19 cellular contexts compared by ENCODE assay signal in genomic region chr5:149685494-149685893, GRCh38. TPM values are rescaled to one million over a fixed set of nuclear protein-coding genes. Genes with fewer than 3 reads are reported as not detected.
DNase-seq lines count a peak whose midpoint lies in the region; ATAC-seq and TF ChIP-seq lines count a peak whose summit lies in the region.
"Had no signal": no experiment of that assay in that cellular context is flagged by ENCODE, and none has a peak within 500 bp of the region (broad histone marks: within the 10 kb centered on the region; RNA-seq: fewer than 3 reads in every experiment).

No MANE protein-coding gene starts in this region.

- peak overlapping the region in 7 of 11 experiments; percentile 15 to 94 (median 85); a peak in 12 of 22 replicates for H3K4me2 ChIP-seq in BLaER1 treated with 17β-estradiol and CSF1 and Interleukin-3, amounts not matched to agents 10 nM and 100 nM
- H3K4me2 ChIP-seq in PC-9, result no peak overlapping the region
- H3K4me2 ChIP-seq: BLaER1, GM23338 had no signal

- no peaks in the 10 kb centered on the region for H3K27me3 Mint-ChIP-seq in dendritic cell treated with granulocyte-macrophage colony-stimulating factor and Interleukin-4, amounts not matched to agents 40 ng/mL and 50 ng/mL, for 4 days

- no peak overlapping the region for H3K4me3 Mint-ChIP-seq in dendritic cell treated with granulocyte-macrophage colony-stimulating factor and Interleukin-4, amounts not matched to agents 40 ng/mL and 50 ng/mL, for 4 days
- H3K4me3 Mint-ChIP-seq: B cell; CD14-positive monocyte; CD4-positive, alpha-beta T cell; CD8-positive, alpha-beta memory T cell; GM23338; H9 had no signal

- H3K9me2 ChIP-seq in PC-9 (ENCODE audit: insufficient read depth), result no peaks in the 10 kb centered on the region

- TF ChIP-seq CTCF in heart right ventricle (IDR thresholded peaks at IDR 0.05) (no peak), PC-9 (conservative IDR thresholded peaks at IDR 0.05) (no peak)

- no TSS peak for BruUV-seq in PC-9 (replicated peaks; lab: Mats Ljungman, UMichigan)

- no peak for DNase-seq in heart right ventricle
- no peak for DNase-seq in left cardiac atrium
- DNase-seq in PC-9, result no peak
- no peak for DNase-seq in NCI-H2196 (lab: John Stamatoyannopoulos, UW; ENCODE audit: unreplicated experiment)
- DNase-seq: Calu3; CD4-positive, alpha-beta T cell; CD8-positive, alpha-beta memory T cell; COR-L47; DMS53; DMS79 treated with DMSO at 0.1 percent for 48 hours; GF-D8; H9 had no signal

- H4K20me1 ChIP-seq in BLaER1 treated with 17β-estradiol and CSF1 and Interleukin-3, amounts not matched to agents 10 nM and 100 nM, result no peaks in the 10 kb centered on the region
- H4K20me1 ChIP-seq in PC-9 (ENCODE audit: insufficient read depth), result no peaks in the 10 kb centered on the region
- H4K20me1 ChIP-seq: BLaER1 had no signal

- no peak overlapping the region for H2AFZ ChIP-seq in PC-9
- H2AFZ ChIP-seq: GM23338 had no signal

- H3K9me3 ChIP-seq in heart right ventricle (no peaks in the 10 kb centered on the region), PC-9 (ENCODE audit: insufficient read depth, low read depth) (no peaks in the 10 kb centered on the region)
- peaks cover 0 to 5% (median 0%) of the 10 kb centered on the region in 11 experiments; a peak in 1 of 22 replicates for H3K9me3 ChIP-seq in BLaER1 treated with 17β-estradiol and CSF1 and Interleukin-3, amounts not matched to agents 10 nM and 100 nM (replicated peaks in 1 of 11)
- H3K9me3 ChIP-seq: BLaER1 had no signal

- peak overlapping the region; percentile 23 for H3K27ac Mint-ChIP-seq in dendritic cell treated with granulocyte-macrophage colony-stimulating factor and Interleukin-4, amounts not matched to agents 40 ng/mL and 50 ng/mL, for 4 days
- H3K27ac Mint-ChIP-seq: B cell; CD4-positive, alpha-beta T cell; CD8-positive, alpha-beta memory T cell; GM23338; H9 had no signal

- no peaks in the 10 kb centered on the region for H3K36me3 Mint-ChIP-seq in dendritic cell treated with granulocyte-macrophage colony-stimulating factor and Interleukin-4, amounts not matched to agents 40 ng/mL and 50 ng/mL, for 4 days (ENCODE audit: low read depth)
- H3K36me3 Mint-ChIP-seq: CD14-positive monocyte; CD8-positive, alpha-beta memory T cell had no signal

- POLR2A ChIA-PET in PC-9 (lab: Charles Lee; ENCODE audit: unreplicated experiment), result interaction anchor here (0.8 kb wide), 1 partner anchor 44 kb away, joined by 5 read pairs; no protein-coding TSS in a partner anchor

- H3K36me3 ChIP-seq in heart right ventricle, result no peaks in the 10 kb centered on the region
- no peaks in the 10 kb centered on the region for H3K36me3 ChIP-seq in BLaER1 treated with 17β-estradiol and CSF1 and Interleukin-3, amounts not matched to agents 10 nM and 100 nM
- no peaks in the 10 kb centered on the region for H3K36me3 ChIP-seq in PC-9 (ENCODE audit: low read depth)
- H3K36me3 ChIP-seq: BLaER1 had no signal

- H3K4me1 ChIP-seq in heart right ventricle (peaks cover 0 to 60% (median 25%) of the 10 kb centered on the region in 9 donors), PC-9 (replicated peaks; ENCODE audit: insufficient read depth) (no peaks in the 10 kb centered on the region)
- peaks cover 56 to 99% (median 97%) of the 10 kb centered on the region in 10 experiments for H3K4me1 ChIP-seq in BLaER1 treated with 17β-estradiol and CSF1 and Interleukin-3, amounts not matched to agents 10 nM and 100 nM

- peak overlapping the region in 7 of 10 donors; percentile 10 to 67 (median 51) for H3K27ac ChIP-seq in heart right ventricle
- peak overlapping the region in 9 of 11 experiments; percentile 13 to 95 (median 86); a peak in 12 of 22 replicates for H3K27ac ChIP-seq in BLaER1 treated with 17β-estradiol and CSF1 and Interleukin-3, amounts not matched to agents 10 nM and 100 nM
- H3K27ac ChIP-seq in PC-9, result no peak overlapping the region
- H3K27ac ChIP-seq: BLaER1 had no signal

- H3K4me1 Mint-ChIP-seq in dendritic cell treated with granulocyte-macrophage colony-stimulating factor and Interleukin-4, amounts not matched to agents 40 ng/mL and 50 ng/mL, for 4 days (ENCODE audit: low read depth), result peaks cover 83% of the 10 kb centered on the region
- H3K4me1 Mint-ChIP-seq: CD8-positive, alpha-beta memory T cell; GM23338 had no signal

- CTCF ChIA-PET in PC-9 (lab: Charles Lee), result no interaction called here

- no peaks in the 10 kb centered on the region for H3K9me3 Mint-ChIP-seq in dendritic cell treated with granulocyte-macrophage colony-stimulating factor and Interleukin-4, amounts not matched to agents 40 ng/mL and 50 ng/mL, for 4 days
- H3K9me3 Mint-ChIP-seq: CD14-positive monocyte; CD4-positive, alpha-beta T cell; CD8-positive, alpha-beta memory T cell; GM23338; H9 had no signal

- no peak for ATAC-seq in heart right ventricle
- ATAC-seq in left cardiac atrium, result no peak
- ATAC-seq: GM23338, HCT116 had no signal

- H3K4me3 ChIP-seq in heart right ventricle (no peak overlapping the region), PC-9 (no peak overlapping the region)
- no peak overlapping the region for H3K4me3 ChIP-seq in BLaER1 treated with 17β-estradiol and CSF1 and Interleukin-3, amounts not matched to agents 10 nM and 100 nM
- H3K4me3 ChIP-seq: BLaER1, GM23338 had no signal

- H3K27me3 ChIP-seq in heart right ventricle (no peaks in the 10 kb centered on the region), PC-9 (ENCODE audit: insufficient read depth, low read depth) (peaks cover 86% of the 10 kb centered on the region)
- no peaks in the 10 kb centered on the region for H3K27me3 ChIP-seq in BLaER1 treated with 17β-estradiol and CSF1 and Interleukin-3, amounts not matched to agents 10 nM and 100 nM
- H3K27me3 ChIP-seq: BLaER1 had no signal

- no peaks in the 10 kb centered on the region for H3F3A ChIP-seq in PC-9 (ENCODE audit: insufficient read depth, low read depth)

- no peaks in the 10 kb centered on the region for H3K79me2 ChIP-seq in PC-9 (ENCODE audit: low read depth)

- intact Hi-C loops in heart right ventricle (cut with DNase I) (loop anchor here in 2 of 10 donors (5.0 kb wide), 2 partner anchors 37 to 42 kb away; no protein-coding TSS in a partner anchor), left cardiac atrium (cut with DNase I) (no loop called here), PC-9 (cut with micrococcal nuclease; ENCODE audit: unreplicated experiment) (no loop called here)
- intact Hi-C loops in dendritic cell treated with granulocyte-macrophage colony-stimulating factor and Interleukin-4, amounts not matched to agents 40 ng/mL and 50 ng/mL, for 4 days (cut with micrococcal nuclease), result no loop called here

- no peak overlapping the region for H3K9ac ChIP-seq in BLaER1 treated with 17β-estradiol and CSF1 and Interleukin-3, amounts not matched to agents 10 nM and 100 nM
- H3K9ac ChIP-seq: BLaER1 had no signal

RNA-seq across cellular contexts. Expression of gene PPARGC1B, which starts 44.6 kb away (rescaled TPM):
- total RNA-seq in heart right ventricle (10 to 100 TPM; 21.5 to 36.6 (median 28.9) TPM), left cardiac atrium (10 to 100 TPM; 11.8 to 12.5 TPM), PC-9 (2021) (3.2 and 3.4 TPM in 2 replicates)
- 10 to 100 TPM in 1 of 2 donors, 1 to 10 TPM in 1; 1.6 to 15.4 TPM for polyA plus RNA-seq in heart right ventricle
